8 cellular contexts compared by ENCODE assay signal in the genomic region with DNA sequence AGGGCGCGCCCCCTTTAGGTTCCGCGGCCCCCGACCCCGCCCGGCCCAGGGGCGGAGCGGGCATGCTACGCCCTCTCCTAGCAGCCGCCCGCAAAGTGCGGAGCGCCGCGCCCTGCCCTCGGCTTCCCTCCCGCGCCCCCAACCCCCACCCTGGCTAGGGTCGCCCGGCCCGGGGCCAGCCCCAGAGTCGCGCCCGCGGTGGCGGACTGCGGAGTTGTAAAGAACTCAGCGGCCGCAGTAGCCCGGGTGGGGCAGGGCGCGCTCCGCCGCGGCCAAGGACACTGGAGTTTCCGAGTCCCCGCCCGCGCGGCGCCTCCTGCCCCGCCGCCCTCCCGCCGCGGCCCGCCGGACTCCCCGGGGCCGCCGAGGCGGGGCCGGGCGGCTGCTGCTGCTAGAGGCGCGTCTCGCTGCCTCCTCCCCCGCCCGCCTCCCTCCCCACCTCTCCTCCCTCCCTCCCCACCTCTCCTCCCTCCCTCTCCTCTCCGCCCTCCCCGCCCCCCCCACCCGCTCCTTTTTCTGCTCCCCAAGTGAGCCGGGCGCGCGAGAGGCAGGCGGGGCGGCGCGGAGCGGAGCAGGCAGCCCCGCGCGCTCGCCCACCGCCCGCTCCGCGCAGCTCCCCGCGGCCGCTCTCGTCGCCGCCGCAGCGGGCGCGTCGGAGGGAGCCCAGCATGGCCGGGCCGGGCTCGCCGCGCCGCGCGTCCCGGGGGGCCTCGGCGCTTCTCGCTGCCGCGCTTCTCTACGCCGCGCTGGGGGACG. TPM values are rescaled to one million over a fixed set of nuclear protein-coding genes. Genes with fewer than 3 reads are reported as not detected.
DNase-seq lines count a peak whose midpoint lies in the region; ATAC-seq and TF ChIP-seq lines count a peak whose summit lies in the region.

CACNA2D3 (plus strand) TSS at position 507 of the 756 bp plus-strand sequence.

- BruUV-seq in mammary epithelial cell (replicated peaks; lab: Mats Ljungman, UMichigan) = no TSS peak

- no peaks in the 10 kb centered on the region for H4K20me1 ChIP-seq in mammary epithelial cell (ENCODE audit: insufficient read depth, low read length)

- no peaks in the 10 kb centered on the region for H3K36me3 ChIP-seq in mammary epithelial cell (ENCODE audit: insufficient read depth, low read length)
- H3K36me3 ChIP-seq in thyroid gland = no peaks in the 10 kb centered on the region

- H3K27ac ChIP-seq in mammary epithelial cell (ENCODE audit: insufficient read depth, low read depth, low read length) = no peak within 1 kb of the TSS
- no peak within 1 kb of the TSS for H3K27ac ChIP-seq in thyroid gland

- H3K9ac ChIP-seq in mammary epithelial cell (ENCODE audit: insufficient read depth, low read length) = no peak within 1 kb of the TSS

- peak within 1 kb of the TSS; percentile 79 for H3K4me2 ChIP-seq in mammary epithelial cell (ENCODE audit: insufficient read depth, low read depth, low read length)

- no peak for TF ChIP-seq RAD21 in Ishikawa (IDR thresholded peaks at IDR 0.05; ENCODE audit: low read depth)

- TF ChIP-seq CTCF in mammary epithelial cell (conservative IDR thresholded peaks at IDR 0.05 in 1 of 2, IDR thresholded peaks at IDR 0.05 in 1 of 2; ENCODE audit: extremely low read depth in 1 of 2, insufficient read depth in 1 of 2, low read depth in 1 of 2, low read length in 2 of 2) (no peak), thyroid gland (IDR thresholded peaks at IDR 0.05) (no peak)

- intact Hi-C loops in mammary epithelial cell (cut with micrococcal nuclease) (no loop called here), thyroid gland (cut with DNase I) (no loop called here)

- in situ Hi-C loops in Caki2 (cut with HindIII; ENCODE audit: low pct_unique_long_range_greater_than_20kb, low sequenced_read_pairs) (no loop called here), mammary epithelial cell (cut with MboI; ENCODE audit: low sequenced_read_pairs in 2 of 2) (no loop called here)

- no peak for TF ChIP-seq EP300 in Ishikawa (IDR thresholded peaks at IDR 0.05; ENCODE audit: borderline replicate concordance)

- H3K4me3 ChIP-seq in mammary epithelial cell (replicated peaks in 1 of 3; ENCODE audit: insufficient read depth in 1 of 3, low read depth in 2 of 3, low read length in 3 of 3) (peak within 1 kb of the TSS in 2 of 3 experiments; percentile 26 to 32), thyroid gland (replicated peaks in 1 of 3) (peak within 1 kb of the TSS in 2 of 3 donors; percentile 19 to 55)

- H3K27me3 ChIP-seq in mammary epithelial cell (ENCODE audit: insufficient read depth, low read length) (peaks cover 24% of the 10 kb centered on the region), thyroid gland (no peaks in the 10 kb centered on the region)

- dilution Hi-C loops in mammary epithelial cell (cut with HindIII; ENCODE audit: low sequenced_read_pairs) = no loop called here

- peaks cover 11% of the 10 kb centered on the region for H3K4me1 ChIP-seq in mammary epithelial cell (ENCODE audit: insufficient read depth, low read length)
- H3K4me1 ChIP-seq in thyroid gland = peaks cover 18 to 21% of the 10 kb centered on the region in 2 donors

- ATAC-seq in HG02763 (IDR thresholded peaks at IDR 0.05; ENCODE audit: unreplicated experiment) (no peak), HG03039 (IDR thresholded peaks at IDR 0.05; ENCODE audit: unreplicated experiment) (no peak)

- peak within 1 kb of the TSS; percentile 32 for H2AFZ ChIP-seq in mammary epithelial cell (ENCODE audit: low read depth, low read length)

- no peaks in the 10 kb centered on the region for H3K9me3 ChIP-seq in mammary epithelial cell (replicated peaks; ENCODE audit: insufficient read depth, low read length)
- H3K9me3 ChIP-seq in thyroid gland = no peaks in the 10 kb centered on the region

- H3K79me2 ChIP-seq in mammary epithelial cell (ENCODE audit: insufficient read depth, low read length) = no peaks in the 10 kb centered on the region

- peak; percentile 76 for DNase-seq in Caki2 (ENCODE audit: low read depth)
- peak; percentile 9 for DNase-seq in mammary epithelial cell
- DNase-seq in kidney tubule cell (ENCODE audit: low spot score) = peak; percentile 82
- DNase-seq in thyroid gland = peak; percentile 66 to 75
- no peak for DNase-seq in NCI-H128 (lab: John Stamatoyannopoulos, UW; ENCODE audit: unreplicated experiment)

- peak in 1 of 2 donors; percentile 28 for TF ChIP-seq POLR2A in thyroid gland (IDR thresholded peaks at IDR 0.05)

- CTCF ChIA-PET in mammary epithelial cell (lab: Charles Lee; ENCODE audit: low non-redundant PET) = no interaction called here

- WGBS in mammary epithelial cell (ENCODE audit: low coverage, missing lambda C conversion rate) = 8% methylated on average over 9 of the region's 109 CpGs
- WGBS in thyroid gland, 2 donors = 1% methylated on average over 19 of the region's 109 CpGs; no CpG with 5 or more reads in 1 of the 2 donors

TF ChIP-seq in Ishikawa, 13 proteins besides CTCF, POLR2A, EP300 and RAD21:
- TF ChIP-seq EGR1 (IDR thresholded peaks at IDR 0.05) (no peak), NFIC (IDR thresholded peaks at IDR 0.05) (no peak), ZBTB7A (IDR thresholded peaks at IDR 0.05; ENCODE audit: low read depth) (0 out of 2 replicates have a peak, but pooled peaks have one; percentile 22), CREB1 (IDR thresholded peaks at IDR 0.05; ENCODE audit: low read depth) (no peak)
- TF ChIP-seq, protein P1, sequence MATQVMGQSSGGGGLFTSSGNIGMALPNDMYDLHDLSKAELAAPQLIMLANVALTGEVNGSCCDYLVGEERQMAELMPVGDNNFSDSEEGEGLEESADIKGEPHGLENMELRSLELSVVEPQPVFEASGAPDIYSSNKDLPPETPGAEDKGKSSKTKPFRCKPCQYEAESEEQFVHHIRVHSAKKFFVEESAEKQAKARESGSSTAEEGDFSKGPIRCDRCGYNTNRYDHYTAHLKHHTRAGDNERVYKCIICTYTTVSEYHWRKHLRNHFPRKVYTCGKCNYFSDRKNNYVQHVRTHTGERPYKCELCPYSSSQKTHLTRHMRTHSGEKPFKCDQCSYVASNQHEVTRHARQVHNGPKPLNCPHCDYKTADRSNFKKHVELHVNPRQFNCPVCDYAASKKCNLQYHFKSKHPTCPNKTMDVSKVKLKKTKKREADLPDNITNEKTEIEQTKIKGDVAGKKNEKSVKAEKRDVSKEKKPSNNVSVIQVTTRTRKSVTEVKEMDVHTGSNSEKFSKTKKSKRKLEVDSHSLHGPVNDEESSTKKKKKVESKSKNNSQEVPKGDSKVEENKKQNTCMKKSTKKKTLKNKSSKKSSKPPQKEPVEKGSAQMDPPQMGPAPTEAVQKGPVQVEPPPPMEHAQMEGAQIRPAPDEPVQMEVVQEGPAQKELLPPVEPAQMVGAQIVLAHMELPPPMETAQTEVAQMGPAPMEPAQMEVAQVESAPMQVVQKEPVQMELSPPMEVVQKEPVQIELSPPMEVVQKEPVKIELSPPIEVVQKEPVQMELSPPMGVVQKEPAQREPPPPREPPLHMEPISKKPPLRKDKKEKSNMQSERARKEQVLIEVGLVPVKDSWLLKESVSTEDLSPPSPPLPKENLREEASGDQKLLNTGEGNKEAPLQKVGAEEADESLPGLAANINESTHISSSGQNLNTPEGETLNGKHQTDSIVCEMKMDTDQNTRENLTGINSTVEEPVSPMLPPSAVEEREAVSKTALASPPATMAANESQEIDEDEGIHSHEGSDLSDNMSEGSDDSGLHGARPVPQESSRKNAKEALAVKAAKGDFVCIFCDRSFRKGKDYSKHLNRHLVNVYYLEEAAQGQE (IDR thresholded peaks at IDR 0.05; ENCODE audit: low read depth) = no peak

RNA-seq across cellular contexts. Expression of gene CACNA2D3, which starts in this region (rescaled TPM):
- 4.1 and 6.1 TPM in 2 replicates for total RNA-seq in Caki2 (2014; rRNA removed; shearing (Covaris generic); ENCODE audit: low replicate concordance)
- under 1 TPM in 1 of 2 donors, not detected in 1; 0.17 TPM for total RNA-seq in mammary epithelial cell
- 0.05 TPM for polyA plus RNA-seq in mammary epithelial cell
- polyA minus RNA-seq in mammary epithelial cell = not detected
- total RNA-seq in thyroid gland = 1 to 10 TPM; 2.9 to 4.8 (median 4.5) TPM

Comparison
In these comparisons a context has a peak if more than half of its experiments do, and no peak if none do; other contexts are left out.
1. Peak in DNase-seq, H3K4me3 ChIP-seq and H3K4me2 ChIP-seq in mammary epithelial cell; RNA of the gene not detected or under 1 TPM.